In genomic region chr2:197052371-197052770, GRCh38 we compare ENCODE assay signal across 16 cellular contexts.
A peak's percentile ranks its signal among the peaks of the same experiment; 100 is the strongest.
DNase-seq lines count a peak whose midpoint lies in the region; ATAC-seq lines count a peak whose summit lies in the region.
"Had no signal": no experiment of that assay in that cellular context is flagged by ENCODE, and none has a peak within 500 bp of the region (broad histone marks: within the 10 kb centered on the region; RNA-seq: fewer than 3 reads in every experiment).

No MANE protein-coding gene starts in this region.

- no peak overlapping the region for H3K4me3 ChIP-seq in CD4-positive, CD25-positive, alpha-beta regulatory T cell (ENCODE audit: low read depth, low read length)

- H3K27ac Mint-ChIP-seq in CD4-positive, CD25-positive, alpha-beta regulatory T cell: peak overlapping the region in 2 of 3 donors; percentile 58 to 68
- peak overlapping the region; percentile 49 for H3K27ac Mint-ChIP-seq in central memory CD8-positive, alpha-beta T cell (ENCODE audit: low read depth)
- H3K27ac Mint-ChIP-seq: progenitor cell of endocrine pancreas had no signal

- peak overlapping the region in 1 of 4 donors; percentile 14 for H3K4me3 Mint-ChIP-seq in CD4-positive, CD25-positive, alpha-beta regulatory T cell
- H3K4me3 Mint-ChIP-seq in central memory CD8-positive, alpha-beta T cell: no peak overlapping the region

- peaks cover 12 to 42% (median 20%) of the 10 kb centered on the region in 4 donors for H3K4me1 Mint-ChIP-seq in CD4-positive, CD25-positive, alpha-beta regulatory T cell
- H3K4me1 Mint-ChIP-seq in central memory CD8-positive, alpha-beta T cell: peaks cover 9% of the 10 kb centered on the region

- peaks cover 71% of the 10 kb centered on the region for H3K36me3 Mint-ChIP-seq in CD4-positive, CD25-positive, alpha-beta regulatory T cell
- peaks cover 44% of the 10 kb centered on the region for H3K36me3 Mint-ChIP-seq in central memory CD8-positive, alpha-beta T cell (ENCODE audit: insufficient read depth)

- H3K4me1 ChIP-seq in CD4-positive, CD25-positive, alpha-beta regulatory T cell (ENCODE audit: control insufficient read depth, insufficient read depth, low read length, poor library complexity, severe bottlenecking): peaks cover 3% of the 10 kb centered on the region

- DNase-seq in CD4-positive, CD25-positive, alpha-beta regulatory T cell: no peak
- DNase-seq in DMS79 treated with DMSO at 0.1 percent for 48 hours (lab: John Stamatoyannopoulos, UW) (peak; percentile 41), NCI-H446 treated with DMSO at 0.1 percent for 48 hours (lab: John Stamatoyannopoulos, UW) (peak; percentile 54), glomerular visceral epithelial cell (ENCODE audit: extremely low spot score) (no peak), COLO668 (lab: John Stamatoyannopoulos, UW; ENCODE audit: unreplicated experiment) (no peak)
- DNase-seq in central memory CD8-positive, alpha-beta T cell (ENCODE audit: low spot score in 2 of 2): no peak
- DNase-seq: activated T-cell treated with anti-CD3 and anti-CD28 coated beads for 4 hours, anterior cingulate cortex, EL, Kasumi-1, left colon, NCI-H2107 had no signal

- H3K27me3 ChIP-seq in CD4-positive, CD25-positive, alpha-beta regulatory T cell (ENCODE audit: control insufficient read depth, insufficient read depth, low read length): no peaks in the 10 kb centered on the region

- ATAC-seq in CD4-positive, CD25-positive, alpha-beta regulatory T cell (ENCODE audit: low read depth in 2 of 2): no peak
- ATAC-seq in central memory CD8-positive, alpha-beta T cell (replicated peaks; ENCODE audit: extremely low read depth, poor library complexity, severe bottlenecking): peak; percentile 64
- ATAC-seq in HG02852 (IDR thresholded peaks at IDR 0.05; ENCODE audit: unreplicated experiment): no peak
- no peak for ATAC-seq in HG03039 (IDR thresholded peaks at IDR 0.05; ENCODE audit: unreplicated experiment)
- ATAC-seq: activated CD4-positive, CD25-positive, alpha-beta regulatory T cell treated with anti-CD3 and anti-CD28 coated beads, Interleukin-2, amount 50 U/mL, for 24 hours; left colon had no signal

- H3K9me3 Mint-ChIP-seq in CD4-positive, CD25-positive, alpha-beta regulatory T cell: peaks cover 3 to 17% (median 11%) of the 10 kb centered on the region in 7 donors
- peaks cover 6% of the 10 kb centered on the region for H3K9me3 Mint-ChIP-seq in central memory CD8-positive, alpha-beta T cell

- H3K9me3 ChIP-seq in CD4-positive, CD25-positive, alpha-beta regulatory T cell (ENCODE audit: control insufficient read depth in 2 of 2, low read length in 2 of 2): peaks cover 12 to 17% of the 10 kb centered on the region in 2 experiments

- peaks cover 77% of the 10 kb centered on the region for H3K36me3 ChIP-seq in CD4-positive, CD25-positive, alpha-beta regulatory T cell (ENCODE audit: control insufficient read depth, insufficient read depth, low read length)

- no peaks in the 10 kb centered on the region for H3K27me3 Mint-ChIP-seq in CD4-positive, CD25-positive, alpha-beta regulatory T cell
- no peaks in the 10 kb centered on the region for H3K27me3 Mint-ChIP-seq in central memory CD8-positive, alpha-beta T cell
- H3K27me3 Mint-ChIP-seq: progenitor cell of endocrine pancreas had no signal

- no peak overlapping the region for H3K27ac ChIP-seq in CD4-positive, CD25-positive, alpha-beta regulatory T cell (ENCODE audit: insufficient read depth, low read length, poor library complexity, severe bottlenecking)

Comparison
In these comparisons a context has a peak if more than half of its experiments do, and no peak if none do; other contexts are left out.
1. DNase-seq: peak in DMS79 treated with DMSO at 0.1 percent for 48 hours (single experiment) and NCI-H446 treated with DMSO at 0.1 percent for 48 hours (single experiment); none in CD4-positive, CD25-positive, alpha-beta regulatory T cell (0 of 3), central memory CD8-positive, alpha-beta T cell (0 of 2), glomerular visceral epithelial cell (single experiment) and COLO668 (single experiment).